1 cellular context compared by ENCODE assay signal in genomic region chr6:35435075-35435837, GRCh38.
TF ChIP-seq lines count a peak whose summit lies in the region.

No MANE protein-coding gene starts in this region.

TF ChIP-seq in H1, 55 proteins besides CTCF, POLR2A, EP300 and RAD21:
- TF ChIP-seq CHD7 (IDR thresholded peaks at IDR 0.05; ENCODE audit: insufficient replicate concordance, low read length) (no peak), HDAC6 (IDR thresholded peaks at IDR 0.05; ENCODE audit: low read depth, low read length) (no peak), CHD2 (IDR thresholded peaks at IDR 0.05; ENCODE audit: low read length) (no peak), EZH2 (IDR thresholded peaks at IDR 0.05; ENCODE audit: low read depth, low read length, severe bottlenecking) (no peak), GTF2F1 (IDR thresholded peaks at IDR 0.05; ENCODE audit: borderline replicate concordance, low read depth, low read length) (no peak), SP2 (IDR thresholded peaks at IDR 0.05; ENCODE audit: low read length) (no peak), TEAD4 (IDR thresholded peaks at IDR 0.05; ENCODE audit: low read depth, low read length) (no peak), NRF1 (IDR thresholded peaks at IDR 0.05; ENCODE audit: low read depth, low read length) (no peak), TCF12 (IDR thresholded peaks at IDR 0.05; ENCODE audit: low read depth, low read length) (no peak), CBX8 (IDR thresholded peaks at IDR 0.05; ENCODE audit: borderline replicate concordance, low read depth, low read length) (no peak), PHF8 (conservative IDR thresholded peaks at IDR 0.05; ENCODE audit: low read depth, low read length) (no peak), ASH2L (IDR thresholded peaks at IDR 0.05; ENCODE audit: low read length) (no peak), JUN (IDR thresholded peaks at IDR 0.05; ENCODE audit: low read depth, low read length) (no peak), SAP30 (IDR thresholded peaks at IDR 0.05; ENCODE audit: insufficient read depth, insufficient replicate concordance, low read length) (no peak)
